Comparison of ENCODE assay signal across 15 cellular contexts in genomic region chr6:69427882-69428281, GRCh38.
A peak's percentile ranks its signal among the peaks of the same experiment; 100 is the strongest.
DNase-seq lines count a peak whose midpoint lies in the region; ATAC-seq, FAIRE-seq and TF ChIP-seq lines count a peak whose summit lies in the region.
"Had no signal": no experiment of that assay in that cellular context is flagged by ENCODE, and none has a peak within 500 bp of the region (broad histone marks: within the 10 kb centered on the region; RNA-seq: fewer than 3 reads in every experiment).

No MANE protein-coding gene starts in this region.

- H3K27me3 ChIP-seq in BE2C, result no peaks in the 10 kb centered on the region
- no peaks in the 10 kb centered on the region for H3K27me3 ChIP-seq in GM23338 (ENCODE audit: insufficient read depth)
- H3K27me3 ChIP-seq in neural progenitor cell, result no peaks in the 10 kb centered on the region
- no peaks in the 10 kb centered on the region for H3K27me3 ChIP-seq in pancreas

- H3K4me1 ChIP-seq in BE2C (no peaks in the 10 kb centered on the region), GM23338 (ENCODE audit: insufficient read depth) (peaks cover 15% of the 10 kb centered on the region; the same call in 1 of the 2 replicates), neural progenitor cell (no peaks in the 10 kb centered on the region), pancreas (no peaks in the 10 kb centered on the region)
- H3K4me1 ChIP-seq: Caco-2 had no signal

- peak; percentile 14; the same call in 1 of the 2 replicates for TF ChIP-seq CTCF in BE2C (IDR thresholded peaks at IDR 0.05; ENCODE audit: low read depth, low read length)
- TF ChIP-seq CTCF in GM23338 (conservative IDR thresholded peaks at IDR 0.05; ENCODE audit: low read depth in 2 of 2), result peak; percentile 20 to 31; a peak in 3 of 4 replicates
- no peak for TF ChIP-seq CTCF in WTC11 (IDR thresholded peaks at IDR 0.05)
- TF ChIP-seq CTCF in neural progenitor cell (IDR thresholded peaks at IDR 0.05), result no peak
- TF ChIP-seq CTCF in foreskin fibroblast (IDR thresholded peaks at IDR 0.05; ENCODE audit: low read depth, low read length), result no peak
- TF ChIP-seq CTCF in pancreas (IDR thresholded peaks at IDR 0.05), result no peak

- H3K27ac Mint-ChIP-seq in GM23338, result no peak overlapping the region
- H3K27ac Mint-ChIP-seq in WTC11, result no peak overlapping the region
- H3K27ac Mint-ChIP-seq in neural progenitor cell, result no peak overlapping the region
- H3K27ac Mint-ChIP-seq: CD8-positive, alpha-beta memory T cell had no signal

- H3K9me2 ChIP-seq in GM23338 (ENCODE audit: insufficient read depth), result no peaks in the 10 kb centered on the region

- 51 to 62% methylated on average over 5 of the region's 5 CpGs for WGBS in pancreas, 2 donors

- H3K9ac ChIP-seq in neural progenitor cell, result no peak overlapping the region

- CTCF ChIA-PET in WTC11 (lab: Charles Lee), result interaction anchor here (0.6 to 1.4 kb wide), 2 partner anchors 196 to 263 kb away, joined by 3 to 4 read pairs; no protein-coding TSS in a partner anchor

- H3K4me3 ChIP-seq in BE2C (ENCODE audit: low read depth, low read length) (no peak overlapping the region), GM23338 (no peak overlapping the region), neural progenitor cell (no peak overlapping the region), foreskin fibroblast (ENCODE audit: low read depth in 1 of 2, low read length in 2 of 2) (no peak overlapping the region), pancreas (no peak overlapping the region)

- H4K20me1 ChIP-seq in GM23338 (replicated peaks; ENCODE audit: insufficient read depth), result no peaks in the 10 kb centered on the region
- no peaks in the 10 kb centered on the region for H4K20me1 ChIP-seq in neural progenitor cell (ENCODE audit: low read depth)

- H3K36me3 Mint-ChIP-seq in GM23338 (ENCODE audit: low read depth), result no peaks in the 10 kb centered on the region; the same call in 2 of the 3 replicates
- peaks cover 2% of the 10 kb centered on the region; the same call in 1 of the 2 replicates for H3K36me3 Mint-ChIP-seq in WTC11
- no peaks in the 10 kb centered on the region for H3K36me3 Mint-ChIP-seq in neural progenitor cell
- H3K36me3 Mint-ChIP-seq: CD8-positive, alpha-beta memory T cell had no signal

- H3K4me1 Mint-ChIP-seq in GM23338, result peaks cover 10% of the 10 kb centered on the region; the same call in 2 of the 3 replicates
- H3K4me1 Mint-ChIP-seq in WTC11, result peaks cover 15% of the 10 kb centered on the region; the same call in 1 of the 2 replicates
- H3K4me1 Mint-ChIP-seq in neural progenitor cell, result peaks cover 9% of the 10 kb centered on the region
- H3K4me1 Mint-ChIP-seq: CD8-positive, alpha-beta memory T cell had no signal

- no peak for FAIRE-seq in frontal cortex (lab: Jason Lieb, UNC)
- FAIRE-seq in pancreas (lab: Jason Lieb, UNC), result no peak
- FAIRE-seq: A204.1, GM19239 had no signal

- H3K79me2 ChIP-seq in GM23338 (replicated peaks; ENCODE audit: insufficient read depth) (no peaks in the 10 kb centered on the region), neural progenitor cell (ENCODE audit: low read depth) (no peaks in the 10 kb centered on the region)

- H3K27me3 Mint-ChIP-seq in GM23338 (ENCODE audit: insufficient read depth, low read depth, poor library complexity), result no peaks in the 10 kb centered on the region
- no peaks in the 10 kb centered on the region for H3K27me3 Mint-ChIP-seq in WTC11 (ENCODE audit: low read depth)
- H3K27me3 Mint-ChIP-seq in neural progenitor cell (ENCODE audit: insufficient read depth, low read depth), result no peaks in the 10 kb centered on the region
- H3K27me3 Mint-ChIP-seq: CD8-positive, alpha-beta memory T cell had no signal

- H3F3A ChIP-seq in GM23338 (replicated peaks; ENCODE audit: low read depth) (no peaks in the 10 kb centered on the region), neural progenitor cell (ENCODE audit: low read depth) (no peaks in the 10 kb centered on the region)

- POLR2A ChIA-PET in WTC11 (lab: Charles Lee), result no interaction called here

- H3K9me3 ChIP-seq in BE2C, result no peaks in the 10 kb centered on the region
- no peaks in the 10 kb centered on the region for H3K9me3 ChIP-seq in neural progenitor cell (ENCODE audit: low read depth)
- no peaks in the 10 kb centered on the region for H3K9me3 ChIP-seq in pancreas
- H3K9me3 ChIP-seq: Caco-2 had no signal

- intact Hi-C loops in pancreas (cut with DNase I), result no loop called here

- peaks cover 14% of the 10 kb centered on the region; the same call in 2 of the 3 replicates for H3K9me3 Mint-ChIP-seq in GM23338
- H3K9me3 Mint-ChIP-seq in WTC11, result peaks cover 12% of the 10 kb centered on the region
- peaks cover 6% of the 10 kb centered on the region for H3K9me3 Mint-ChIP-seq in neural progenitor cell
- H3K9me3 Mint-ChIP-seq: CD8-positive, alpha-beta memory T cell had no signal

- no peak overlapping the region for H3K4me3 Mint-ChIP-seq in GM23338
- no peak overlapping the region for H3K4me3 Mint-ChIP-seq in WTC11
- H3K4me3 Mint-ChIP-seq in neural progenitor cell, result no peak overlapping the region
- H3K4me3 Mint-ChIP-seq: CD8-positive, alpha-beta memory T cell had no signal

- no peak overlapping the region for H3K27ac ChIP-seq in GM23338 (ENCODE audit: low read depth)
- H3K27ac ChIP-seq in neural progenitor cell, result no peak overlapping the region
- H3K27ac ChIP-seq in pancreas, result no peak overlapping the region

- H3K4me2 ChIP-seq in GM23338 (no peak overlapping the region), neural progenitor cell (no peak overlapping the region)

- ATAC-seq in GM23338 (peak; percentile 45), WTC11 (peak; percentile 60), pancreas (no peak)

- H3K36me3 ChIP-seq in BE2C, result no peaks in the 10 kb centered on the region
- no peaks in the 10 kb centered on the region for H3K36me3 ChIP-seq in GM23338 (ENCODE audit: insufficient read depth)
- H3K36me3 ChIP-seq in neural progenitor cell, result no peaks in the 10 kb centered on the region
- H3K36me3 ChIP-seq in pancreas, result no peaks in the 10 kb centered on the region

- DNase-seq in BE2C (no peak), GM23338 (ENCODE audit: low spot score) (peak; percentile 32), WTC11 (ENCODE audit: low spot score) (no peak), neural progenitor cell (ENCODE audit: low spot score) (peak; percentile 8), foreskin fibroblast (no peak), frontal cortex (ENCODE audit: low spot score in 2 of 2) (no peak), pancreas (no peak)
- DNase-seq: Caco-2; CD8-positive, alpha-beta memory T cell; DND-41; GDM1; IMR-90; KBM-7 had no signal

- H2AFZ ChIP-seq in GM23338 (no peak overlapping the region), neural progenitor cell (replicated peaks) (peak overlapping the region; percentile 47)

TF ChIP-seq in GM23338, 12 proteins besides CTCF, POLR2A, EP300 and RAD21 (continues in another document):
- TF ChIP-seq ETS1 (IDR thresholded peaks at IDR 0.05) (no peak), EZH2phosphoT487 (IDR thresholded peaks at IDR 0.05; ENCODE audit: unreplicated experiment) (no peak)

TF ChIP-seq in WTC11, 78 proteins besides CTCF, POLR2A, EP300 and RAD21 (continues in another document):
- no peak for TF ChIP-seq ZNF423 (CRISPR knock-in tag; IDR thresholded peaks at IDR 0.05)
- TF ChIP-seq SMAD3 (CRISPR knock-in tag; IDR thresholded peaks at IDR 0.05; ENCODE audit: borderline replicate concordance), result no peak
- no peak for TF ChIP-seq MLX (CRISPR knock-in tag; IDR thresholded peaks at IDR 0.05)
- TF ChIP-seq ZNF416 (CRISPR knock-in tag; IDR thresholded peaks at IDR 0.05), result no peak
- TF ChIP-seq ATF3 (CRISPR knock-in tag; conservative IDR thresholded peaks at IDR 0.05), result no peak
- TF ChIP-seq SMAD4 (CRISPR knock-in tag; IDR thresholded peaks at IDR 0.05), result no peak
- TF ChIP-seq HMGA2 (CRISPR knock-in tag; IDR thresholded peaks at IDR 0.05), result no peak
- no peak for TF ChIP-seq FOXJ3 (CRISPR knock-in tag; IDR thresholded peaks at IDR 0.05; ENCODE audit: borderline replicate concordance)
- TF ChIP-seq MXD4 (CRISPR knock-in tag; IDR thresholded peaks at IDR 0.05; ENCODE audit: borderline replicate concordance), result no peak
- no peak for TF ChIP-seq FOXK1 (CRISPR knock-in tag; IDR thresholded peaks at IDR 0.05)
- no peak for TF ChIP-seq ZMAT4 (CRISPR knock-in tag; IDR thresholded peaks at IDR 0.05)
- TF ChIP-seq TEAD1 (CRISPR knock-in tag; IDR thresholded peaks at IDR 0.05), result no peak
- no peak for TF ChIP-seq IRF2 (CRISPR knock-in tag; IDR thresholded peaks at IDR 0.05; ENCODE audit: borderline replicate concordance, low read depth)
- TF ChIP-seq CBFB (CRISPR knock-in tag; IDR thresholded peaks at IDR 0.05; ENCODE audit: low read depth), result no peak
- TF ChIP-seq ZNF219 (CRISPR knock-in tag; IDR thresholded peaks at IDR 0.05; ENCODE audit: borderline replicate concordance), result no peak
- TF ChIP-seq USF2 (CRISPR knock-in tag; IDR thresholded peaks at IDR 0.05), result no peak
- no peak for TF ChIP-seq TCF7 (CRISPR knock-in tag; IDR thresholded peaks at IDR 0.05; ENCODE audit: low read depth)
- no peak for TF ChIP-seq NFE2L1 (CRISPR knock-in tag; IDR thresholded peaks at IDR 0.05)
- no peak for TF ChIP-seq TP53 (CRISPR knock-in tag; IDR thresholded peaks at IDR 0.05)

Comparison
In these comparisons a context has a peak if more than half of its experiments do, and no peak if none do; other contexts are left out.
1. DNase-seq: peak in GM23338 (single experiment) and neural progenitor cell (single experiment); none in BE2C (single experiment), WTC11 (single experiment), foreskin fibroblast (0 of 2), frontal cortex (0 of 2) and pancreas (0 of 6).
2. CTCF ChIP-seq: peak in BE2C (single experiment) and GM23338 (2 of 2); none in WTC11 (single experiment), neural progenitor cell (single experiment), foreskin fibroblast (single experiment) and pancreas (0 of 4).
3. ATAC-seq: peak in GM23338 (single experiment) and WTC11 (single experiment); none in pancreas (0 of 4).